Comparison of ENCODE assay signal across 20 cellular contexts in the genomic region with DNA sequence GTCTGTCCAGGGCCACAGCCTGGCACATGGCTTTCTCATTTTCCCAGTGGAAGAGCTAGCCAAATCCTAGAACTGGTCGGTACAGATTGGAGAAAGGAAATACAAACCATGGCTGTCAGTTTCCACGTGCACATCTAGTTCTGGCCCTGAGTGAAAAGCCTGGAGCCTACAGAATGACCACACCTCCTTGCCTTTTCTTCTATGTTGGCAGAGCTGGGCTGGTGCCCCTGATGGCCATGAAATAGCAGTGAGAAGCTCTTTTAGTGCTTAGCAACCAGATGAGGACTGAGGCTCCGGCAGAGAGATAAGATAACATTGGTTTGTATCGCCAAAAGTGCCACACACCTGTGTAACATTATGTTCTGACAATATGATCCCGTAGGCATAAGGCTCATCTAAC. TPM values are rescaled to one million over a fixed set of nuclear protein-coding genes. Genes with fewer than 3 reads are reported as not detected.
A peak's percentile ranks its signal among the peaks of the same experiment; 100 is the strongest.
DNase-seq lines count a peak whose midpoint lies in the region; ATAC-seq and TF ChIP-seq lines count a peak whose summit lies in the region.
"Had no signal": no experiment of that assay in that cellular context is flagged by ENCODE, and none has a peak within 500 bp of the region (broad histone marks: within the 10 kb centered on the region; RNA-seq: fewer than 3 reads in every experiment).

No MANE protein-coding gene starts in this region.

- H3K36me3 ChIP-seq in RWPE2 (ENCODE audit: low read depth), result no peaks in the 10 kb centered on the region
- no peaks in the 10 kb centered on the region for H3K36me3 ChIP-seq in neural progenitor cell
- H3K36me3 ChIP-seq: breast epithelium, MG63 had no signal

- H3K4me3 ChIP-seq in RWPE2 (ENCODE audit: severe bottlenecking) (no peak overlapping the region), neural progenitor cell (no peak overlapping the region)
- H3K4me3 ChIP-seq: breast epithelium, lung, MG63, upper lobe of left lung had no signal

- H3K4me1 Mint-ChIP-seq in neural progenitor cell, result peaks cover 64% of the 10 kb centered on the region
- H3K4me1 Mint-ChIP-seq: activated CD4-positive, alpha-beta T cell treated with anti-CD3 and anti-CD28 coated beads, Interleukin-2, amount 10 ng/mL, durations not matched to agents 24 days and 14 days had no signal

- H3K4me2 ChIP-seq in neural progenitor cell, result peak overlapping the region; percentile 59

- H3K4me3 Mint-ChIP-seq in neural progenitor cell, result no peak overlapping the region
- H3K4me3 Mint-ChIP-seq: activated CD4-positive, alpha-beta T cell treated with anti-CD3 and anti-CD28 coated beads, Interleukin-2, amount 10 ng/mL, durations not matched to agents 24 days and 14 days had no signal

- POLR2A ChIA-PET in HEK293T (lab: Yijun Ruan, JAX), result interaction anchor here (0.6 kb wide), 1 partner anchor 474 kb away, joined by 3 read pairs; no protein-coding TSS in a partner anchor

- H3K27ac Mint-ChIP-seq in neural progenitor cell, result no peak overlapping the region
- H3K27ac Mint-ChIP-seq: activated CD4-positive, alpha-beta T cell treated with anti-CD3 and anti-CD28 coated beads, Interleukin-2, amount 10 ng/mL, durations not matched to agents 24 days and 14 days; activated T-helper 2 cell treated with anti-CD3 and anti-CD28 coated beads, Interferon-gamma antibody, Interleukin-2, Interleukin-4, amounts not matched to agents 10 μg/mL and 5 μg/mL and 100 μg/mL, durations not matched to agents 14 hours and 24 hours and 36 hours had no signal

- peak; percentile 12 for DNase-seq in DMS153 (lab: John Stamatoyannopoulos, UW)
- no peak for DNase-seq in DMS153 treated with DMSO at 0.1 percent for 48 hours (lab: John Stamatoyannopoulos, UW; ENCODE audit: unreplicated experiment)
- DNase-seq in RWPE2 (ENCODE audit: low spot score), result no peak
- DNase-seq in foreskin keratinocyte, result no peak
- no peak for DNase-seq in neural progenitor cell (ENCODE audit: low spot score)
- DNase-seq in HEK293T (ENCODE audit: extremely low spot score), result no peak
- no peak for DNase-seq in AG08395 (ENCODE audit: low spot score)
- DNase-seq: 8988T; activated CD4-positive, alpha-beta T cell treated with anti-CD3 and anti-CD28 coated beads, Interleukin-2, amount 10 ng/mL, durations not matched to agents 24 days and 14 days; Calu3; MG63; NCI-H1930; SIG-M5; stimulated activated CD4-positive, alpha-beta T cell treated with anti-CD3 and anti-CD28 coated beads, Interleukin-1b, Interleukin-23, amount 100 ng/mL, for 48 hours; stimulated activated naive CD8-positive, alpha-beta T cell treated with anti-CD3 and anti-CD28 coated beads, Interleukin-15, Interleukin-2, amounts not matched to agents 100 U/mL and 50 U/mL, for 24 hours; upper lobe of left lung had no signal

- H3F3A ChIP-seq in neural progenitor cell (ENCODE audit: low read depth), result peaks cover 14% of the 10 kb centered on the region

- H3K36me3 Mint-ChIP-seq in neural progenitor cell, result peaks cover 5% of the 10 kb centered on the region

- H3K27me3 Mint-ChIP-seq in neural progenitor cell (ENCODE audit: insufficient read depth, low read depth), result peaks cover 2% of the 10 kb centered on the region
- H3K27me3 Mint-ChIP-seq: activated CD4-positive, alpha-beta T cell treated with anti-CD3 and anti-CD28 coated beads, Interleukin-2, amount 10 ng/mL, durations not matched to agents 24 days and 14 days had no signal

- CTCF ChIA-PET in HEK293T (lab: Yijun Ruan, JAX), result no interaction called here

- no peaks in the 10 kb centered on the region for H3K9me3 ChIP-seq in RWPE2 (ENCODE audit: severe bottlenecking)
- no peaks in the 10 kb centered on the region for H3K9me3 ChIP-seq in neural progenitor cell (ENCODE audit: low read depth)
- H3K9me3 ChIP-seq: breast epithelium, MG63, upper lobe of left lung had no signal

- peak overlapping the region; percentile 37 for H3K27ac ChIP-seq in RWPE2 (ENCODE audit: poor library complexity, severe bottlenecking)
- H3K27ac ChIP-seq in foreskin keratinocyte, result peak overlapping the region; percentile 29
- no peak overlapping the region for H3K27ac ChIP-seq in neural progenitor cell

- H3K4me1 ChIP-seq in RWPE2 (ENCODE audit: insufficient read depth, poor library complexity, severe bottlenecking), result peaks cover 11% of the 10 kb centered on the region
- peaks cover 21% of the 10 kb centered on the region for H3K4me1 ChIP-seq in foreskin keratinocyte
- peaks cover 44% of the 10 kb centered on the region for H3K4me1 ChIP-seq in neural progenitor cell
- H3K4me1 ChIP-seq: breast epithelium had no signal

- no peaks in the 10 kb centered on the region for H3K79me2 ChIP-seq in neural progenitor cell (ENCODE audit: low read depth)

- no peaks in the 10 kb centered on the region for H4K20me1 ChIP-seq in neural progenitor cell (ENCODE audit: low read depth)

- no peaks in the 10 kb centered on the region for H3K9me3 Mint-ChIP-seq in neural progenitor cell
- H3K9me3 Mint-ChIP-seq: activated CD4-positive, alpha-beta T cell treated with anti-CD3 and anti-CD28 coated beads, Interleukin-2, amount 10 ng/mL, durations not matched to agents 24 days and 14 days; activated T-helper 2 cell treated with anti-CD3 and anti-CD28 coated beads, Interferon-gamma antibody, Interleukin-2, Interleukin-4, amounts not matched to agents 10 μg/mL and 5 μg/mL and 100 μg/mL, durations not matched to agents 14 hours and 24 hours and 36 hours had no signal

- H3K9ac ChIP-seq in neural progenitor cell, result no peak overlapping the region

- no peak overlapping the region for H2AFZ ChIP-seq in neural progenitor cell (replicated peaks)

- ATAC-seq in RWPE2 (ENCODE audit: low read depth), result no peak
- no peak for ATAC-seq in foreskin keratinocyte
- no peak for ATAC-seq in HG03521 (IDR thresholded peaks at IDR 0.05; ENCODE audit: unreplicated experiment)
- ATAC-seq: stimulated activated naive CD8-positive, alpha-beta T cell treated with anti-CD3 and anti-CD28 coated beads, Interleukin-15, Interleukin-2, amounts not matched to agents 100 U/mL and 50 U/mL, for 24 hours had no signal

- H3K27me3 ChIP-seq in RWPE2 (ENCODE audit: insufficient read depth, poor library complexity, severe bottlenecking) (no peaks in the 10 kb centered on the region), foreskin keratinocyte (no peaks in the 10 kb centered on the region), neural progenitor cell (no peaks in the 10 kb centered on the region)
- H3K27me3 ChIP-seq: breast epithelium, MG63, upper lobe of left lung had no signal

- TF ChIP-seq CTCF in RWPE2 (IDR thresholded peaks at IDR 0.05; ENCODE audit: poor library complexity, severe bottlenecking) (no peak), foreskin keratinocyte (conservative IDR thresholded peaks at IDR 0.05) (no peak), neural progenitor cell (IDR thresholded peaks at IDR 0.05) (no peak)

TF ChIP-seq in HEK293T, 16 proteins besides CTCF, POLR2A, EP300 and RAD21:
- TF ChIP-seq TARDBP (IDR thresholded peaks at IDR 0.05) (no peak), ARNT (IDR thresholded peaks at IDR 0.05) (no peak), FOXM1 (IDR thresholded peaks at IDR 0.05; ENCODE audit: borderline replicate concordance) (no peak), FOXA1 (IDR thresholded peaks at IDR 0.05) (no peak), SP1 (IDR thresholded peaks at IDR 0.05) (no peak)

RNA-seq across cellular contexts. Expression of gene TBC1D7, which starts 39.7 kb away (rescaled TPM):
- 16.7 and 17.7 TPM in 2 replicates for total RNA-seq in foreskin keratinocyte
- polyA plus RNA-seq in foreskin keratinocyte, result 20.7 and 22.9 TPM in 2 replicates
- 52.8 and 54.9 TPM in 2 replicates for total RNA-seq in neural progenitor cell (ENCODE audit: low replicate concordance)
